8 cellular contexts compared by ENCODE assay signal in the genomic region with DNA sequence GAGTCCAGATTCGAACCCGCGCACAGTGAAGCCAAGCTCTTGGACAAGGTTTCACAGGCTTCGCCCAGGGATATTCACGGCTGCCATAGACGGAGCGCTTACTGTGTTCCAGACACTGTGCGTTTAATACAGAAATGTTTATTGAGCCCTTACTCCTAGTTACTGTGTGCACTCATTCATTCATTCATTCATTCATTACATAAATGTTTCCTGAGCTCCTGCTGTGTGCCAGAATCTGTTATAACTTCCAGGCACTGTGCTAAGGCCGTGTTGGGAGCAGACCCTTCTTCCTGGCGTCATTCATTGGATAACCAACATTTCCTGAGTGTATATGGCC. TPM values are rescaled to one million over a fixed set of nuclear protein-coding genes. Genes with fewer than 3 reads are reported as not detected.
A peak's percentile ranks its signal among the peaks of the same experiment; 100 is the strongest.
DNase-seq lines count a peak whose midpoint lies in the region; ATAC-seq and TF ChIP-seq lines count a peak whose summit lies in the region.

No MANE protein-coding gene starts in this region.

- no peaks in the 10 kb centered on the region for H3K9me3 ChIP-seq in SJCRH30 (replicated peaks)
- H3K9me3 ChIP-seq in fibroblast of lung (ENCODE audit: control insufficient read depth, insufficient read depth, low read depth, low read length) = no peaks in the 10 kb centered on the region

- H3K27ac ChIP-seq in SJCRH30 (no peak overlapping the region), fibroblast of lung (ENCODE audit: insufficient read depth, low read length) (peak overlapping the region; percentile 32), rectal smooth muscle tissue (ENCODE audit: low read depth, low read length) (no peak overlapping the region)

- peak overlapping the region; percentile 64 for H3K4me2 ChIP-seq in fibroblast of lung (ENCODE audit: extremely low read depth, insufficient read depth, low read length)

- ATAC-seq in HG02840 (IDR thresholded peaks at IDR 0.05; ENCODE audit: low FRiP score, unreplicated experiment) (no peak), HG02970 (IDR thresholded peaks at IDR 0.05; ENCODE audit: low FRiP score, unreplicated experiment) (no peak)

- peak overlapping the region; percentile 78 for H2AFZ ChIP-seq in fibroblast of lung (ENCODE audit: low read length)

- no peak for TF ChIP-seq CTCF in GM12864 (IDR thresholded peaks at IDR 0.05; ENCODE audit: low read depth, low read length, missing control alignments)
- no peak for TF ChIP-seq CTCF in fibroblast of lung (conservative IDR thresholded peaks at IDR 0.05 in 1 of 2, IDR thresholded peaks at IDR 0.05 in 1 of 2; ENCODE audit: low read depth in 1 of 2, low read length in 2 of 2)

- H3K9ac ChIP-seq in fibroblast of lung (ENCODE audit: insufficient read depth, low read length) (peak overlapping the region; percentile 77), rectal smooth muscle tissue (ENCODE audit: low read length) (no peak overlapping the region)

- H3K4me3 ChIP-seq in GM12864 (ENCODE audit: low read depth, low read length) (peak overlapping the region; percentile 44), SJCRH30 (peak overlapping the region; percentile 65), fibroblast of lung (replicated peaks in 1 of 4; ENCODE audit: control extremely low read depth in 1 of 4, insufficient read depth in 1 of 4, low read depth in 3 of 4, low read length in 4 of 4) (peak overlapping the region; percentile 34 to 50 (median 47)), rectal smooth muscle tissue (ENCODE audit: low read length) (peak overlapping the region; percentile 63)

- H3K27me3 ChIP-seq in SJCRH30 (no peaks in the 10 kb centered on the region), fibroblast of lung (ENCODE audit: control insufficient read depth, insufficient read depth, low read length) (no peaks in the 10 kb centered on the region), rectal smooth muscle tissue (ENCODE audit: control insufficient read depth, insufficient read depth, low read length) (no peaks in the 10 kb centered on the region)

- H3K36me3 ChIP-seq in SJCRH30 (no peaks in the 10 kb centered on the region), fibroblast of lung (ENCODE audit: control insufficient read depth, insufficient read depth, low read length) (no peaks in the 10 kb centered on the region), rectal smooth muscle tissue (ENCODE audit: control insufficient read depth, insufficient read depth, low read length) (no peaks in the 10 kb centered on the region)

- H3K79me2 ChIP-seq in fibroblast of lung (ENCODE audit: control insufficient read depth, insufficient read depth, low read length) = peaks cover 37% of the 10 kb centered on the region

- H3K4me1 ChIP-seq in SJCRH30 (peaks cover 3% of the 10 kb centered on the region), fibroblast of lung (ENCODE audit: control insufficient read depth, extremely low read depth, insufficient read depth, low read length) (peaks cover 4% of the 10 kb centered on the region), rectal smooth muscle tissue (ENCODE audit: control insufficient read depth, insufficient read depth, low read length) (peaks cover 8% of the 10 kb centered on the region)

- no peak for DNase-seq in GM12864 (ENCODE audit: low read depth)
- DNase-seq in SJCRH30 = no peak
- no peak for DNase-seq in fibroblast of lung (ENCODE audit: low read depth in 2 of 2)
- no peak for DNase-seq in SKM-1 (lab: John Stamatoyannopoulos, UW; ENCODE audit: unreplicated experiment)
- no peak for DNase-seq in NCI-H1694 (lab: John Stamatoyannopoulos, UW)

- H4K20me1 ChIP-seq in fibroblast of lung (ENCODE audit: control insufficient read depth, extremely low read depth, insufficient read depth, low read length) = peaks cover 11% of the 10 kb centered on the region

RNA-seq across cellular contexts. Expression of a gene that starts 0.7 kb away (rescaled TPM):
- total RNA-seq in SJCRH30 (2014; rRNA removed; shearing (Covaris generic)) = 49.1 and 62.0 TPM in 2 replicates
- 97.3 and 115 TPM in 2 replicates for total RNA-seq in fibroblast of lung
- polyA plus RNA-seq in fibroblast of lung = 40.3 and 56.5 TPM in 2 replicates
- polyA plus RNA-seq in fibroblast of lung (2012) = 17.3 and 27.4 TPM in 2 replicates
- 91.2 and 97.5 TPM in 2 replicates for polyA minus RNA-seq in fibroblast of lung (ENCODE audit: low replicate concordance)
